13 cellular contexts compared by ENCODE assay signal in genomic region chr4:150310159-150310895, GRCh38.
DNase-seq lines count a peak whose midpoint lies in the region; ATAC-seq and TF ChIP-seq lines count a peak whose summit lies in the region.
"Had no signal": no experiment of that assay in that cellular context is flagged by ENCODE, and none has a peak within 500 bp of the region (broad histone marks: within the 10 kb centered on the region; RNA-seq: fewer than 3 reads in every experiment).

No MANE protein-coding gene starts in this region.

- POLR2A ChIA-PET in activated CD4-positive, alpha-beta T cell treated with anti-CD3 and anti-CD28 coated beads, Interleukin-2, amount 10 ng/mL, durations not matched to agents 7 days and 5 days (lab: Charles Lee), result no interaction called here

- H3K9me3 ChIP-seq in cardiac muscle cell (ENCODE audit: low read depth), result no peaks in the 10 kb centered on the region
- H3K9me3 ChIP-seq: HAP-1, SJSA1 had no signal

- DNase-seq in cardiac muscle cell (ENCODE audit: low read depth in 1 of 2, low spot score in 1 of 2) (peak; percentile 38 to 51), Right ventricle myocardium superior (no peak), astrocyte of the hippocampus (ENCODE audit: low read depth, low spot score) (peak; percentile 74), kidney glomerular epithelial cell (lab: John Stamatoyannopoulos, UW) (peak; percentile 25), NCI-H2171 treated with DMSO at 0.1 percent for 48 hours (lab: John Stamatoyannopoulos, UW) (no peak), anterior cingulate cortex (lab: John Stamatoyannopoulos, UW) (no peak)
- DNase-seq in activated CD4-positive, alpha-beta T cell treated with anti-CD3 and anti-CD28 coated beads, Interleukin-2, amount 10 ng/mL, durations not matched to agents 7 days and 5 days, result no peak
- DNase-seq: activated naive CD4-positive, alpha-beta T cell treated with anti-CD3 and anti-CD28 coated beads, Interleukin-2, amount 50 U/mL, for 16 hours; NCI-H1092 had no signal

- ATAC-seq in Right ventricle myocardium superior (ENCODE audit: poor library complexity), result no peak
- ATAC-seq in HG02588 (IDR thresholded peaks at IDR 0.05; ENCODE audit: unreplicated experiment), result no peak

- TF ChIP-seq CTCF in cardiac muscle cell (IDR thresholded peaks at IDR 0.05; ENCODE audit: low read depth, low read length), result no peak

- no peak overlapping the region for H3K4me3 ChIP-seq in cardiac muscle cell
- H3K4me3 ChIP-seq: HAP-1, SJSA1 had no signal

- no peak overlapping the region for H3K27ac Mint-ChIP-seq in activated CD4-positive, alpha-beta T cell treated with anti-CD3 and anti-CD28 coated beads, Interleukin-2, amount 10 ng/mL, durations not matched to agents 7 days and 5 days

- no peaks in the 10 kb centered on the region for H3K27me3 ChIP-seq in cardiac muscle cell
- H3K27me3 ChIP-seq: SJSA1 had no signal

- intact Hi-C loops in Right ventricle myocardium superior (cut with DNase I), result no loop called here

- no peaks in the 10 kb centered on the region for H3K27me3 Mint-ChIP-seq in activated CD4-positive, alpha-beta T cell treated with anti-CD3 and anti-CD28 coated beads, Interleukin-2, amount 10 ng/mL, durations not matched to agents 7 days and 5 days

- H3K27ac ChIP-seq in cardiac muscle cell, result no peak overlapping the region
- H3K27ac ChIP-seq: SJSA1, VCaP had no signal

- H3K4me1 ChIP-seq in cardiac muscle cell (ENCODE audit: low read depth), result peaks cover 6% of the 10 kb centered on the region

- H3K4me1 Mint-ChIP-seq in activated CD4-positive, alpha-beta T cell treated with anti-CD3 and anti-CD28 coated beads, Interleukin-2, amount 10 ng/mL, durations not matched to agents 7 days and 5 days, result no peaks in the 10 kb centered on the region

- CTCF ChIA-PET in activated CD4-positive, alpha-beta T cell treated with anti-CD3 and anti-CD28 coated beads, Interleukin-2, amount 10 ng/mL, durations not matched to agents 7 days and 5 days (lab: Charles Lee), result interaction anchor here (1.0 kb wide), 1 partner anchor 13 kb away, joined by 4 read pairs; no protein-coding TSS in a partner anchor

- no peaks in the 10 kb centered on the region for H3K36me3 ChIP-seq in cardiac muscle cell
- H3K36me3 ChIP-seq: HAP-1, SJSA1 had no signal

- H3K36me3 Mint-ChIP-seq in activated CD4-positive, alpha-beta T cell treated with anti-CD3 and anti-CD28 coated beads, Interleukin-2, amount 10 ng/mL, durations not matched to agents 7 days and 5 days (ENCODE audit: low read depth), result peaks cover 5% of the 10 kb centered on the region

- no peaks in the 10 kb centered on the region for H3K9me3 Mint-ChIP-seq in activated CD4-positive, alpha-beta T cell treated with anti-CD3 and anti-CD28 coated beads, Interleukin-2, amount 10 ng/mL, durations not matched to agents 7 days and 5 days

- H3K4me3 Mint-ChIP-seq in activated CD4-positive, alpha-beta T cell treated with anti-CD3 and anti-CD28 coated beads, Interleukin-2, amount 10 ng/mL, durations not matched to agents 7 days and 5 days, result no peak overlapping the region

Comparison
In these comparisons a context has a peak if more than half of its experiments do, and no peak if none do; other contexts are left out.
1. DNase-seq: peak in cardiac muscle cell (2 of 2), astrocyte of the hippocampus (single experiment) and kidney glomerular epithelial cell (single experiment); none in Right ventricle myocardium superior (single experiment), NCI-H2171 treated with DMSO at 0.1 percent for 48 hours (single experiment), anterior cingulate cortex (0 of 58) and activated CD4-positive, alpha-beta T cell treated with anti-CD3 and anti-CD28 coated beads, Interleukin-2, amount 10 ng/mL, durations not matched to agents 7 days and 5 days (single experiment).